11 cellular contexts compared by ENCODE assay signal in the genomic region with DNA sequence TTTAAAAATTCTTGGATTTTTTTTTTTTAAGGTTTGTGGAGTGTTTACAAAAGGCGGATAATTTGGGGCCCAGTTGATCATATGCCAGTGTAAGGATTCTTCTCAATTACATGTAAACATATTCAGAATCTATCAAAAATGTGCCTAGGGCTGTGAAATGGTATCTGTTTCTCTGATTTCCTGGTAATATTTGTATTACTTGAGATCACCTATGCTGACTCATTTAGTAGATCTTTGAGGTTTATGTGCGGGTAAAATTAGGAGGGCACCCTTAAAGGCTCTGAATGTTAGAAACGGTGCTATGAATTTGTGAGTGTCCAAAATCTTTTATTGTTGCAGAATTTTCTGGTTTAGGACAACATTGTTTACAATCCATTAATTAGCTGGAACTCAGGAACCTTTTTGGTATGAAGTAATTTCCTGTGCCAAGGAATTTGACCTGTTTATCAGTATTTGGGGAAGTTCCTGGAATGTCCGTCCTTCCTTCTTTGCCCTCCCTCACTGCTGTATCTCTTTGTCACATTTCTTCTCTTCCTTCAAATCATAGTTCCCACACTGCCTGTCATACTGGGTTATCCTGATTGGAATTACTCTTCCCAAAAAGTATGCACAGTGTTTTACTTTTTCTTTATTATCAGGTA.
DNase-seq lines count a peak whose midpoint lies in the region; ATAC-seq and TF ChIP-seq lines count a peak whose summit lies in the region.
"Had no signal": no experiment of that assay in that cellular context is flagged by ENCODE, and none has a peak within 500 bp of the region (broad histone marks: within the 10 kb centered on the region; RNA-seq: fewer than 3 reads in every experiment).

No MANE protein-coding gene starts in this region.

- peak overlapping the region; percentile 2 to 27 (median 10) for H3K27ac ChIP-seq in transverse colon
- H3K27ac ChIP-seq in naive thymus-derived CD4-positive, alpha-beta T cell (ENCODE audit: low read depth, low read length): no peak overlapping the region

- DNase-seq in DMS53 (lab: John Stamatoyannopoulos, UW) (peak; percentile 35), DMS53 treated with DMSO at 0.1 percent for 48 hours (lab: John Stamatoyannopoulos, UW; ENCODE audit: unreplicated experiment) (no peak), SW480 (ENCODE audit: low spot score) (peak; percentile 42), kidney tubule cell (ENCODE audit: low spot score) (peak; percentile 68), transverse colon (no peak)
- DNase-seq in naive thymus-derived CD4-positive, alpha-beta T cell: no peak
- DNase-seq: activated B cell treated with CpG ODN at 0.5 μM for 24 hours had no signal

- H3K4me3 Mint-ChIP-seq in naive thymus-derived CD4-positive, alpha-beta T cell: no peak overlapping the region
- H3K4me3 Mint-ChIP-seq: activated B cell treated with CpG ODN at 0.5 μM for 24 hours; activated naive CD8-positive, alpha-beta T cell; memory B cell had no signal

- peaks cover 0 to 4% of the 10 kb centered on the region in 2 donors for H3K9me3 ChIP-seq in transverse colon
- H3K9me3 ChIP-seq in naive thymus-derived CD4-positive, alpha-beta T cell (ENCODE audit: control insufficient read depth in 2 of 3, low read length in 3 of 3): peaks cover 0 to 17% (median 7%) of the 10 kb centered on the region in 3 experiments

- H3K27me3 ChIP-seq in transverse colon: no peaks in the 10 kb centered on the region
- no peaks in the 10 kb centered on the region for H3K27me3 ChIP-seq in naive thymus-derived CD4-positive, alpha-beta T cell (ENCODE audit: control insufficient read depth in 2 of 2, insufficient read depth in 2 of 2, low read length in 2 of 2)

- TF ChIP-seq POLR2A in transverse colon (IDR thresholded peaks at IDR 0.05): no peak

- no peak for TF ChIP-seq CTCF in transverse colon (IDR thresholded peaks at IDR 0.05)

- H3K4me3 ChIP-seq in transverse colon: no peak overlapping the region
- no peak overlapping the region for H3K4me3 ChIP-seq in naive thymus-derived CD4-positive, alpha-beta T cell (ENCODE audit: low read length)

- POLR2A ChIA-PET in naive thymus-derived CD4-positive, alpha-beta T cell (lab: Charles Lee): no interaction called here

- intact Hi-C loops in transverse colon (cut with DNase I; ENCODE audit: low total_unique reads): no loop called here
- intact Hi-C loops in naive thymus-derived CD4-positive, alpha-beta T cell (cut with micrococcal nuclease): no loop called here

- in situ Hi-C loops in transverse colon (cut with MboI; ENCODE audit: low pct_ligation_motif_present in 1 of 4, low pct_unique_long_range_greater_than_20kb in 1 of 4, low sequenced_read_pairs in 3 of 4): no loop called here

- CTCF ChIA-PET in naive thymus-derived CD4-positive, alpha-beta T cell (lab: Charles Lee): no interaction called here

- no peak for ATAC-seq in naive thymus-derived CD4-positive, alpha-beta T cell
- ATAC-seq in GM18517 (IDR thresholded peaks at IDR 0.05; ENCODE audit: unreplicated experiment) (no peak), HG02610 (IDR thresholded peaks at IDR 0.05; ENCODE audit: unreplicated experiment) (no peak)

- H3K27ac Mint-ChIP-seq in naive thymus-derived CD4-positive, alpha-beta T cell: peak overlapping the region in 1 of 9 donors; percentile 12
- H3K27ac Mint-ChIP-seq: activated B cell treated with CpG ODN at 0.5 μM for 24 hours, memory B cell had no signal

- peaks cover 10 to 21% (median 20%) of the 10 kb centered on the region in 4 donors for H3K4me1 ChIP-seq in transverse colon
- H3K4me1 ChIP-seq in naive thymus-derived CD4-positive, alpha-beta T cell (ENCODE audit: control insufficient read depth in 2 of 2, insufficient read depth in 2 of 2, low read length in 2 of 2): no peaks in the 10 kb centered on the region

- H3K9me3 Mint-ChIP-seq in naive thymus-derived CD4-positive, alpha-beta T cell: peaks cover 5 to 22% (median 13%) of the 10 kb centered on the region in 11 donors

- 42 to 91% methylated on average over 3 to 4 of the region's 4 CpGs for WGBS in transverse colon (ENCODE audit: low coverage in 1 of 2), 2 donors

- H3K36me3 ChIP-seq in transverse colon: no peaks in the 10 kb centered on the region
- H3K36me3 ChIP-seq in naive thymus-derived CD4-positive, alpha-beta T cell (ENCODE audit: control insufficient read depth in 2 of 3, insufficient read depth in 3 of 3, low read length in 3 of 3): no peaks in the 10 kb centered on the region

- no peak for TF ChIP-seq EP300 in transverse colon (IDR thresholded peaks at IDR 0.05; ENCODE audit: low read depth)

- H3K27me3 Mint-ChIP-seq in naive thymus-derived CD4-positive, alpha-beta T cell: no peaks in the 10 kb centered on the region
- H3K27me3 Mint-ChIP-seq: activated B cell treated with CpG ODN at 0.5 μM for 24 hours; activated naive CD8-positive, alpha-beta T cell had no signal

- H3K4me1 Mint-ChIP-seq in naive thymus-derived CD4-positive, alpha-beta T cell: peaks cover 0 to 12% (median 10%) of the 10 kb centered on the region in 7 donors

- H3K36me3 Mint-ChIP-seq in naive thymus-derived CD4-positive, alpha-beta T cell: peaks cover 4 to 15% (median 11%) of the 10 kb centered on the region in 5 donors

Comparison
In these comparisons a context has a peak if more than half of its experiments do, and no peak if none do; other contexts are left out.
1. DNase-seq: peak in DMS53 (single experiment), SW480 (single experiment) and kidney tubule cell (single experiment); none in DMS53 treated with DMSO at 0.1 percent for 48 hours (single experiment), transverse colon (single experiment) and naive thymus-derived CD4-positive, alpha-beta T cell (0 of 9).